8 cellular contexts compared by ENCODE assay signal in the genomic region with DNA sequence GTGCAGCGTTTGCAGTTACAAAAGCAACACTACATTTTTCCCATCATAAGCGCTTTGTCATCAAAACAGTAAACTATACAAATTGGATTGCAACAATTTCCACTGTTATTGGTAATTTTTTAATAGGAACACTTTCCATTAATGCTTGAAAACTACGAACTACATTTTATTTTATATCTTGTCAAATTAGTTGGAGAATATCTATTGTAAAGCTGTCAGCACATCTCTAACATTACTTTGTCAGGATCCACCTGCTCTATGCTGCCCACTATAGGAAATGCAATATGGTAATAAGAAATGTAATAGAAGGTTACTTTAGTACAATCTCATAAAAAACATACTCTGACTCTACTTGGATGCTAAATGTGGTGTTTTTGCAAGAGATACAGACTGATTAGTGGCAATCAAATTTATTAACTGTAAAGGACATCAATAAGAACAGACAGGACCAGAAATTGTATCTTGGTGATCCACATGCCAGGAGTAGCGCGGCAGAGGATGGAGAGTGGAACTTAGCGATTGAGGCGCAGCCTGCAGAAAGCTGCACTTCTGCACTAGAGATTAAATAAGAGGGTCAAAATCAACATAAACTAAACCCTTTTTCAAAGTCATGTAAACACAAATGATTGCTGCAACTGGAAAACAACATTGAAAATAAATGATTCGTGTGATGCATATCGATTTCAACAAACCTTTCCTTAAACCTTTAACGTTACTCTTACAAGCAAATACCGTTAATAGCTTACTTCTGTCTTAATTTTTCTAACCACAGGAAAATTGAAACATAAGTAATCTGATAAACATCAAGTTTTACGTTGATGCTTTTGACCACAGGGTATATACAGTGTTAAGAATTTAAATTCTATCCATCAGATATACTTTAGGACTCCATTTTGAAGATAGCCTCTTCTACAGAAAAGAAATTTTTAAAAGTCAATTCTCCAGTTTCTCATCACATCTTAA. TPM values are rescaled to one million over a fixed set of nuclear protein-coding genes. Genes with fewer than 3 reads are reported as not detected.
DNase-seq lines count a peak whose midpoint lies in the region; ATAC-seq and TF ChIP-seq lines count a peak whose summit lies in the region.

No MANE protein-coding gene starts in this region.

- peaks cover 11% of the 10 kb centered on the region for H4K20me1 ChIP-seq in SK-N-SH (ENCODE audit: insufficient read depth)
- H4K20me1 ChIP-seq in mammary epithelial cell (ENCODE audit: insufficient read depth, low read length): no peaks in the 10 kb centered on the region

- peak; percentile 86 for TF ChIP-seq CTCF in SK-N-SH (IDR thresholded peaks at IDR 0.05)
- TF ChIP-seq CTCF in mammary epithelial cell (conservative IDR thresholded peaks at IDR 0.05 in 1 of 2, IDR thresholded peaks at IDR 0.05 in 1 of 2; ENCODE audit: extremely low read depth in 1 of 2, insufficient read depth in 1 of 2, low read depth in 1 of 2, low read length in 2 of 2): peak; percentile 76 to 85

- ATAC-seq in SK-N-SH treated with all-trans-retinoic acid at 6 μM for 48 hours: no peak
- no peak for ATAC-seq in HG03196 (IDR thresholded peaks at IDR 0.05; ENCODE audit: unreplicated experiment)

- H3K36me3 Mint-ChIP-seq in stimulated activated naive CD8-positive, alpha-beta T cell treated with anti-CD3 and anti-CD28 coated beads, Interleukin-15, Interleukin-2, amounts not matched to agents 100 ng/mL and 50 ng/mL, for 24 hours (ENCODE audit: low read depth): peaks cover 16% of the 10 kb centered on the region

- H3K9ac ChIP-seq in SK-N-SH (peak overlapping the region; percentile 97), mammary epithelial cell (ENCODE audit: insufficient read depth, low read length) (peak overlapping the region; percentile 96)

- no peaks in the 10 kb centered on the region for H3K9me3 ChIP-seq in SK-N-SH
- H3K9me3 ChIP-seq in mammary epithelial cell (replicated peaks; ENCODE audit: insufficient read depth, low read length): no peaks in the 10 kb centered on the region

- peak overlapping the region; percentile 100 for H3K27ac Mint-ChIP-seq in stimulated activated naive CD8-positive, alpha-beta T cell treated with anti-CD3 and anti-CD28 coated beads, Interleukin-15, Interleukin-2, amounts not matched to agents 100 ng/mL and 50 ng/mL, for 24 hours

- H3K4me3 Mint-ChIP-seq in stimulated activated naive CD8-positive, alpha-beta T cell treated with anti-CD3 and anti-CD28 coated beads, Interleukin-15, Interleukin-2, amounts not matched to agents 100 ng/mL and 50 ng/mL, for 24 hours: peak overlapping the region; percentile 100

- H2AFZ ChIP-seq in SK-N-SH (ENCODE audit: low read depth) (peak overlapping the region; percentile 96), mammary epithelial cell (ENCODE audit: low read depth, low read length) (peak overlapping the region; percentile 97)

- peak overlapping the region; percentile 86 for H3K4me2 ChIP-seq in SK-N-SH
- H3K4me2 ChIP-seq in mammary epithelial cell (ENCODE audit: insufficient read depth, low read depth, low read length): peak overlapping the region; percentile 97

- H3K4me3 ChIP-seq in SK-N-SH (ENCODE audit: low read depth in 2 of 2, low read length in 1 of 2) (peak overlapping the region; percentile 90 to 93), mammary epithelial cell (replicated peaks in 1 of 3; ENCODE audit: insufficient read depth in 1 of 3, low read depth in 2 of 3, low read length in 3 of 3) (peak overlapping the region; percentile 77 to 99 (median 86))

- peaks cover 53% of the 10 kb centered on the region for H3K79me2 ChIP-seq in SK-N-SH (ENCODE audit: insufficient read depth)
- H3K79me2 ChIP-seq in mammary epithelial cell (ENCODE audit: insufficient read depth, low read length): peaks cover 69% of the 10 kb centered on the region

- 10% methylated on average over 12 of the region's 12 CpGs for WGBS in SK-N-SH (ENCODE audit: low lambda C conversion rate)
- 11% methylated on average over 12 of the region's 12 CpGs for WGBS in mammary epithelial cell (ENCODE audit: low coverage, missing lambda C conversion rate)

- no TSS peak for BruUV-seq in mammary epithelial cell (replicated peaks; lab: Mats Ljungman, UMichigan)

- H3K36me3 ChIP-seq in SK-N-SH (replicated peaks in 1 of 2; ENCODE audit: control insufficient read depth in 1 of 2, insufficient read depth in 2 of 2, low read length in 1 of 2) (no peaks in the 10 kb centered on the region), mammary epithelial cell (ENCODE audit: insufficient read depth, low read length) (no peaks in the 10 kb centered on the region)

- H3K27ac ChIP-seq in SK-N-SH (ENCODE audit: low read depth in 2 of 2, low read length in 1 of 2) (peak overlapping the region; percentile 94 to 99), mammary epithelial cell (ENCODE audit: insufficient read depth, low read depth, low read length) (peak overlapping the region; percentile 90)

- no peaks in the 10 kb centered on the region for H3K27me3 Mint-ChIP-seq in stimulated activated naive CD8-positive, alpha-beta T cell treated with anti-CD3 and anti-CD28 coated beads, Interleukin-15, Interleukin-2, amounts not matched to agents 100 ng/mL and 50 ng/mL, for 24 hours

- no peaks in the 10 kb centered on the region for H3K9me3 Mint-ChIP-seq in stimulated activated naive CD8-positive, alpha-beta T cell treated with anti-CD3 and anti-CD28 coated beads, Interleukin-15, Interleukin-2, amounts not matched to agents 100 ng/mL and 50 ng/mL, for 24 hours

- in situ Hi-C loops in mammary epithelial cell (cut with MboI; ENCODE audit: low sequenced_read_pairs in 2 of 2): loop anchor here in 1 of 2 donors (10.0 to 25.0 kb wide), 2 partner anchors 181 to 514 kb away; a partner anchor contains a TSS

- H3K4me1 Mint-ChIP-seq in stimulated activated naive CD8-positive, alpha-beta T cell treated with anti-CD3 and anti-CD28 coated beads, Interleukin-15, Interleukin-2, amounts not matched to agents 100 ng/mL and 50 ng/mL, for 24 hours (ENCODE audit: low read depth): peaks cover 47% of the 10 kb centered on the region

- intact Hi-C loops in mammary epithelial cell (cut with micrococcal nuclease): loop anchor here (1.0 to 5.0 kb wide), 6 partner anchors 54 to 595 kb away; a partner anchor contains a TSS

- dilution Hi-C loops in mammary epithelial cell (cut with HindIII; ENCODE audit: low sequenced_read_pairs): no loop called here

- DNase-seq in SK-N-SH: peak; percentile 42
- DNase-seq in HuH-7.5 (ENCODE audit: low spot score): peak; percentile 60
- DNase-seq in OCI-M2 (lab: John Stamatoyannopoulos, UW; ENCODE audit: unreplicated experiment): peak; percentile 48
- DNase-seq in mammary epithelial cell: peak; percentile 49
- peak; percentile 58 for DNase-seq in kidney tubule cell (ENCODE audit: low spot score)

- no peaks in the 10 kb centered on the region for H3K9me2 ChIP-seq in SK-N-SH

- CTCF ChIA-PET in SK-N-SH (lab: Yijun Ruan, JAX) (interaction anchor here (0.6 to 9.2 kb wide), 26 partner anchors 10 to 594 kb away, joined by 3 to 70 read pairs (median 4); a partner anchor contains a TSS), mammary epithelial cell (lab: Charles Lee; ENCODE audit: low non-redundant PET) (interaction anchor here (0.5 to 0.7 kb wide), 4 partner anchors 20 to 337 kb away, joined by 3 to 11 read pairs (median 5); no protein-coding TSS in a partner anchor)

- TF ChIP-seq EP300 in SK-N-SH (IDR thresholded peaks at IDR 0.05; ENCODE audit: borderline replicate concordance in 1 of 2, low read depth in 1 of 2, low read length in 1 of 2): no peak

- H3K27me3 ChIP-seq in SK-N-SH (ENCODE audit: insufficient read depth): no peaks in the 10 kb centered on the region
- no peaks in the 10 kb centered on the region for H3K27me3 ChIP-seq in mammary epithelial cell (ENCODE audit: insufficient read depth, low read length)

- POLR2A ChIA-PET in SK-N-SH (lab: Yijun Ruan, JAX): interaction anchor here (1.2 to 2.7 kb wide), 2 partner anchors 182 to 510 kb away, joined by 5 to 8 read pairs; a partner anchor contains a TSS

- TF ChIP-seq RAD21 in SK-N-SH (IDR thresholded peaks at IDR 0.05; ENCODE audit: low read length): peak; percentile 63

- H3K4me1 ChIP-seq in SK-N-SH (ENCODE audit: control insufficient read depth in 1 of 2, insufficient read depth in 2 of 2, low read depth in 1 of 2, low read length in 1 of 2) (peaks cover 2 to 10% of the 10 kb centered on the region in 2 experiments; a peak in 3 of 4 replicates), mammary epithelial cell (ENCODE audit: insufficient read depth, low read length) (peaks cover 9% of the 10 kb centered on the region)

- peaks cover 27% of the 10 kb centered on the region for H3F3A ChIP-seq in SK-N-SH (replicated peaks; ENCODE audit: insufficient read depth)

TF ChIP-seq in SK-N-SH treated with all-trans-retinoic acid at 6 μM for 48 hours, 23 proteins besides CTCF, POLR2A, EP300 and RAD21 (continues in another document):
- TF ChIP-seq ISL1 (CRISPR knock-in tag; IDR thresholded peaks at IDR 0.05) (no peak), ZFP3 (CRISPR knock-in tag; IDR thresholded peaks at IDR 0.05) (no peak), ESRRG (CRISPR knock-in tag; IDR thresholded peaks at IDR 0.05) (no peak), OSR1 (CRISPR knock-in tag; IDR thresholded peaks at IDR 0.05) (no peak), ZC3H10 (CRISPR knock-in tag; IDR thresholded peaks at IDR 0.05) (no peak), ZFP30 (CRISPR knock-in tag; IDR thresholded peaks at IDR 0.05) (no peak)
- TF ChIP-seq, protein P1, sequence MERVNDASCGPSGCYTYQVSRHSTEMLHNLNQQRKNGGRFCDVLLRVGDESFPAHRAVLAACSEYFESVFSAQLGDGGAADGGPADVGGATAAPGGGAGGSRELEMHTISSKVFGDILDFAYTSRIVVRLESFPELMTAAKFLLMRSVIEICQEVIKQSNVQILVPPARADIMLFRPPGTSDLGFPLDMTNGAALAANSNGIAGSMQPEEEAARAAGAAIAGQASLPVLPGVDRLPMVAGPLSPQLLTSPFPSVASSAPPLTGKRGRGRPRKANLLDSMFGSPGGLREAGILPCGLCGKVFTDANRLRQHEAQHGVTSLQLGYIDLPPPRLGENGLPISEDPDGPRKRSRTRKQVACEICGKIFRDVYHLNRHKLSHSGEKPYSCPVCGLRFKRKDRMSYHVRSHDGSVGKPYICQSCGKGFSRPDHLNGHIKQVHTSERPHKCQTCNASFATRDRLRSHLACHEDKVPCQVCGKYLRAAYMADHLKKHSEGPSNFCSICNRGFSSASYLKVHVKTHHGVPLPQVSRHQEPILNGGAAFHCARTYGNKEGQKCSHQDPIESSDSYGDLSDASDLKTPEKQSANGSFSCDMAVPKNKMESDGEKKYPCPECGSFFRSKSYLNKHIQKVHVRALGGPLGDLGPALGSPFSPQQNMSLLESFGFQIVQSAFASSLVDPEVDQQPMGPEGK (CRISPR knock-in tag; IDR thresholded peaks at IDR 0.05; ENCODE audit: borderline replicate concordance): no peak

RNA-seq across cellular contexts. Expression of a gene that starts 3.6 kb away (rescaled TPM):
- polyA plus RNA-seq in SK-N-SH (2012; rRNA removed): 5.9 and 8.0 TPM in 2 replicates
- 5.7 and 6.6 TPM in 2 replicates for polyA plus RNA-seq in SK-N-SH (2012; cell fraction: cytosol; rRNA removed)
- polyA plus RNA-seq in SK-N-SH (2012; cell fraction: nucleus; rRNA removed): 6.1 and 15.6 TPM in 2 replicates
- 10 to 100 TPM; 22.2 to 24.3 TPM for total RNA-seq in mammary epithelial cell
- 13.8 TPM for polyA plus RNA-seq in mammary epithelial cell
- polyA minus RNA-seq in mammary epithelial cell: 15.7 TPM
